In genomic region chr13:110015253-110015652, GRCh38 we compare ENCODE assay signal across 14 cellular contexts.
A peak's percentile ranks its signal among the peaks of the same experiment; 100 is the strongest.
DNase-seq lines count a peak whose midpoint lies in the region; ATAC-seq and TF ChIP-seq lines count a peak whose summit lies in the region.
"Had no signal": no experiment of that assay in that cellular context is flagged by ENCODE, and none has a peak within 500 bp of the region (broad histone marks: within the 10 kb centered on the region; RNA-seq: fewer than 3 reads in every experiment).

No MANE protein-coding gene starts in this region.

- H2AK9ac ChIP-seq in IMR-90 (replicated peaks; ENCODE audit: low read depth, low read length, poor library complexity) = no peak overlapping the region

- no peaks in the 10 kb centered on the region for H3K36me3 ChIP-seq in IMR-90 (ENCODE audit: control insufficient read depth, insufficient read depth, low read length)
- H3K36me3 ChIP-seq: heart right ventricle had no signal

- no peak overlapping the region for H3K4me2 ChIP-seq in IMR-90 (ENCODE audit: low read depth, low read length)

- 0 out of 4 replicates have a peak, but pooled peaks cover 0 to 9% of the 10 kb centered on the region in 2 experiments for H3K79me1 ChIP-seq in IMR-90 (ENCODE audit: low read depth in 1 of 2, low read length in 2 of 2)

- TF ChIP-seq CTCF in IMR-90 (conservative IDR thresholded peaks at IDR 0.05; ENCODE audit: low read depth, low read length) (no peak), fibroblast of pulmonary artery (IDR thresholded peaks at IDR 0.05; ENCODE audit: low read length, missing control alignments) (no peak)

- ATAC-seq in IMR-90 (ENCODE audit: low read depth) = no peak
- no peak for ATAC-seq in HG03139 (IDR thresholded peaks at IDR 0.05; ENCODE audit: unreplicated experiment)
- no peak for ATAC-seq in HG02870 (IDR thresholded peaks at IDR 0.05; ENCODE audit: unreplicated experiment)
- ATAC-seq: WTC11 had no signal

- TF ChIP-seq POLR2A in IMR-90 (IDR thresholded peaks at IDR 0.05; ENCODE audit: low read depth, low read length) = no peak

- H3K14ac ChIP-seq in IMR-90 (replicated peaks; ENCODE audit: low read depth, low read length) = peak overlapping the region; percentile 42; the same call in 1 of the 2 replicates

- in situ Hi-C loops in IMR-90 (cut with MboI; ENCODE audit: low sequenced_read_pairs) = no loop called here

- peaks cover 26% of the 10 kb centered on the region for H3K9me1 ChIP-seq in IMR-90 (ENCODE audit: insufficient read depth, low read length)

- intact Hi-C loops in IMR-90 (cut with micrococcal nuclease) = loop anchor here (5.0 kb wide), 1 partner anchor 92 kb away; no protein-coding TSS in a partner anchor

- DNase-seq in A172 (ENCODE audit: low spot score) = peak; percentile 31
- peak; percentile 43 for DNase-seq in IMR-90
- peak; percentile 60 for DNase-seq in NCI-H748 treated with DMSO at 0.1 percent for 48 hours (lab: John Stamatoyannopoulos, UW)
- peak; percentile 24 for DNase-seq in fibroblast of pulmonary artery (ENCODE audit: low read depth)
- DNase-seq in NCI-H2227 treated with DMSO at 0.1 percent for 48 hours (lab: John Stamatoyannopoulos, UW) = no peak
- DNase-seq in dedifferentiated amniotic fluid mesenchymal stem cell (ENCODE audit: extremely low spot score) = no peak
- DNase-seq: activated T-cell treated with anti-CD3 and anti-CD28 coated beads, Interleukin-2, amount 50 U/mL, for 24 hours; aorta; heart right ventricle; KG1; nucleus accumbens had no signal

- H2BK5ac ChIP-seq in IMR-90 (ENCODE audit: low read depth, low read length, poor library complexity, severe bottlenecking) = peak overlapping the region; percentile 53

- POLR2A ChIA-PET in IMR-90 (lab: Charles Lee; ENCODE audit: unreplicated experiment) = interaction anchor here (0.7 kb wide), 1 partner anchor 1051 kb away, joined by 6 read pairs; no protein-coding TSS in a partner anchor

- H4K20me1 ChIP-seq in IMR-90 (ENCODE audit: insufficient read depth, low read length) = no peaks in the 10 kb centered on the region

- H3K27me3 ChIP-seq in IMR-90 (ENCODE audit: control insufficient read depth, insufficient read depth, low read length) = no peaks in the 10 kb centered on the region
- H3K27me3 ChIP-seq: heart right ventricle had no signal

- H3K4me1 ChIP-seq in IMR-90 (ENCODE audit: control insufficient read depth, insufficient read depth, low read length) = peaks cover 28% of the 10 kb centered on the region

- peak overlapping the region; percentile 69 for H2AFZ ChIP-seq in IMR-90 (replicated peaks; ENCODE audit: low read length, poor library complexity)

- H2BK20ac ChIP-seq in IMR-90 (ENCODE audit: low read depth, low read length) = peak overlapping the region; percentile 89

- H4K5ac ChIP-seq in IMR-90 (ENCODE audit: low read depth, low read length) = 0 out of 2 replicates have a peak overlapping the region, but pooled peaks have one; percentile 60

- H4K8ac ChIP-seq in IMR-90 (ENCODE audit: low read depth in 2 of 2, low read length in 2 of 2) = peak overlapping the region in 1 of 2 experiments; percentile 47; a peak in 2 of 4 replicates

- no peak for TF ChIP-seq RAD21 in IMR-90 (IDR thresholded peaks at IDR 0.05; ENCODE audit: low read length)

- H2BK120ac ChIP-seq in IMR-90 (ENCODE audit: low read depth, low read length) = peak overlapping the region; percentile 80

- no peak overlapping the region for H3K9ac ChIP-seq in IMR-90 (ENCODE audit: low read depth, low read length)

- H3K9me3 ChIP-seq in IMR-90 (ENCODE audit: control insufficient read depth, insufficient read depth, low read length) = no peaks in the 10 kb centered on the region
- H3K9me3 ChIP-seq: heart right ventricle had no signal

- H4K91ac ChIP-seq in IMR-90 (ENCODE audit: insufficient read depth, low read depth, low read length) = peak overlapping the region; percentile 66; the same call in 1 of the 2 replicates

- WGBS in IMR-90 (ENCODE audit: extremely low coverage in 2 of 2, insufficient read length in 1 of 2), 2 experiments = no CpG with 5 or more reads among the region's 6 CpGs

- H2AK5ac ChIP-seq in IMR-90 (ENCODE audit: low read depth, low read length) = peak overlapping the region; percentile 78; the same call in 1 of the 2 replicates

- H3K27ac ChIP-seq in IMR-90 (ENCODE audit: insufficient read depth, low read length) = no peak overlapping the region
- H3K27ac ChIP-seq: heart right ventricle had no signal

- H3K18ac ChIP-seq in IMR-90 (ENCODE audit: low read depth, low read length) = peak overlapping the region; percentile 44; the same call in 1 of the 2 replicates

- BruUV-seq in IMR-90 (replicated peaks; lab: Mats Ljungman, UMichigan) = no TSS peak

- H3K56ac ChIP-seq in IMR-90 (ENCODE audit: extremely low read depth, insufficient read depth, low read length) = no peak overlapping the region

- CTCF ChIA-PET in IMR-90 (lab: Yijun Ruan, JAX) = no interaction called here

- H3K4me3 ChIP-seq in IMR-90 (ENCODE audit: insufficient read depth, low read depth, low read length) = no peak overlapping the region
- no peak overlapping the region for H3K4me3 ChIP-seq in fibroblast of pulmonary artery (replicated peaks; ENCODE audit: low read depth, low read length)
- H3K4me3 ChIP-seq: heart right ventricle had no signal

- peak overlapping the region; percentile 93 for H2BK15ac ChIP-seq in IMR-90 (ENCODE audit: low read depth, low read length)

- no peak overlapping the region for H3K23ac ChIP-seq in IMR-90 (ENCODE audit: low read depth, low read length)

- peak overlapping the region; percentile 81 for H3K4ac ChIP-seq in IMR-90 (ENCODE audit: low read depth, low read length)

- dilution Hi-C loops in IMR-90 (cut with HindIII; ENCODE audit: low sequenced_read_pairs, unreplicated experiment) = no loop called here

TF ChIP-seq in IMR-90, 13 proteins besides CTCF, POLR2A, EP300 and RAD21:
- TF ChIP-seq, protein P1, sequence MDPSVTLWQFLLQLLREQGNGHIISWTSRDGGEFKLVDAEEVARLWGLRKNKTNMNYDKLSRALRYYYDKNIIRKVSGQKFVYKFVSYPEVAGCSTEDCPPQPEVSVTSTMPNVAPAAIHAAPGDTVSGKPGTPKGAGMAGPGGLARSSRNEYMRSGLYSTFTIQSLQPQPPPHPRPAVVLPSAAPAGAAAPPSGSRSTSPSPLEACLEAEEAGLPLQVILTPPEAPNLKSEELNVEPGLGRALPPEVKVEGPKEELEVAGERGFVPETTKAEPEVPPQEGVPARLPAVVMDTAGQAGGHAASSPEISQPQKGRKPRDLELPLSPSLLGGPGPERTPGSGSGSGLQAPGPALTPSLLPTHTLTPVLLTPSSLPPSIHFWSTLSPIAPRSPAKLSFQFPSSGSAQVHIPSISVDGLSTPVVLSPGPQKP (IDR thresholded peaks at IDR 0.05; ENCODE audit: borderline replicate concordance, low read depth, low read length) = no peak
- TF ChIP-seq CEBPB (IDR thresholded peaks at IDR 0.05; ENCODE audit: low read depth, low read length) = no peak
- no peak for TF ChIP-seq MAZ (IDR thresholded peaks at IDR 0.05; ENCODE audit: borderline replicate concordance, low read depth, low read length)
- no peak for TF ChIP-seq RFX5 (IDR thresholded peaks at IDR 0.05; ENCODE audit: low read depth, low read length)
- TF ChIP-seq NFE2L2 (IDR thresholded peaks at IDR 0.05; ENCODE audit: low read depth, low read length) = no peak
- TF ChIP-seq FOS (IDR thresholded peaks at IDR 0.05; ENCODE audit: low read depth, low read length) = no peak
- TF ChIP-seq MXI1 (IDR thresholded peaks at IDR 0.05; ENCODE audit: borderline replicate concordance, low read depth, low read length) = no peak
- TF ChIP-seq, protein P2, sequence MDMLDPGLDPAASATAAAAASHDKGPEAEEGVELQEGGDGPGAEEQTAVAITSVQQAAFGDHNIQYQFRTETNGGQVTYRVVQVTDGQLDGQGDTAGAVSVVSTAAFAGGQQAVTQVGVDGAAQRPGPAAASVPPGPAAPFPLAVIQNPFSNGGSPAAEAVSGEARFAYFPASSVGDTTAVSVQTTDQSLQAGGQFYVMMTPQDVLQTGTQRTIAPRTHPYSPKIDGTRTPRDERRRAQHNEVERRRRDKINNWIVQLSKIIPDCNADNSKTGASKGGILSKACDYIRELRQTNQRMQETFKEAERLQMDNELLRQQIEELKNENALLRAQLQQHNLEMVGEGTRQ (IDR thresholded peaks at IDR 0.05; ENCODE audit: low read depth, low read length) = no peak
- TF ChIP-seq MAFK (IDR thresholded peaks at IDR 0.05; ENCODE audit: low read depth, low read length) = no peak
- TF ChIP-seq RCOR1 (IDR thresholded peaks at IDR 0.05; ENCODE audit: insufficient replicate concordance, low read length) = no peak
- TF ChIP-seq SMC3 (IDR thresholded peaks at IDR 0.05; ENCODE audit: low read depth, low read length) = no peak
- no peak for TF ChIP-seq CHD1 (IDR thresholded peaks at IDR 0.05; ENCODE audit: low read depth, low read length)
- TF ChIP-seq BHLHE40 (IDR thresholded peaks at IDR 0.05; ENCODE audit: low read depth, low read length) = no peak
TF ChIP-seq in IMR-90: peak in this region for 0.

Comparison
In these comparisons a context has a peak if more than half of its experiments do, and no peak if none do; other contexts are left out.
1. DNase-seq: peak in A172 (single experiment), IMR-90 (single experiment), NCI-H748 treated with DMSO at 0.1 percent for 48 hours (single experiment) and fibroblast of pulmonary artery (single experiment); none in NCI-H2227 treated with DMSO at 0.1 percent for 48 hours (single experiment) and dedifferentiated amniotic fluid mesenchymal stem cell (single experiment).